ENCODE assay signal across 2 cellular contexts in the genomic region with DNA sequence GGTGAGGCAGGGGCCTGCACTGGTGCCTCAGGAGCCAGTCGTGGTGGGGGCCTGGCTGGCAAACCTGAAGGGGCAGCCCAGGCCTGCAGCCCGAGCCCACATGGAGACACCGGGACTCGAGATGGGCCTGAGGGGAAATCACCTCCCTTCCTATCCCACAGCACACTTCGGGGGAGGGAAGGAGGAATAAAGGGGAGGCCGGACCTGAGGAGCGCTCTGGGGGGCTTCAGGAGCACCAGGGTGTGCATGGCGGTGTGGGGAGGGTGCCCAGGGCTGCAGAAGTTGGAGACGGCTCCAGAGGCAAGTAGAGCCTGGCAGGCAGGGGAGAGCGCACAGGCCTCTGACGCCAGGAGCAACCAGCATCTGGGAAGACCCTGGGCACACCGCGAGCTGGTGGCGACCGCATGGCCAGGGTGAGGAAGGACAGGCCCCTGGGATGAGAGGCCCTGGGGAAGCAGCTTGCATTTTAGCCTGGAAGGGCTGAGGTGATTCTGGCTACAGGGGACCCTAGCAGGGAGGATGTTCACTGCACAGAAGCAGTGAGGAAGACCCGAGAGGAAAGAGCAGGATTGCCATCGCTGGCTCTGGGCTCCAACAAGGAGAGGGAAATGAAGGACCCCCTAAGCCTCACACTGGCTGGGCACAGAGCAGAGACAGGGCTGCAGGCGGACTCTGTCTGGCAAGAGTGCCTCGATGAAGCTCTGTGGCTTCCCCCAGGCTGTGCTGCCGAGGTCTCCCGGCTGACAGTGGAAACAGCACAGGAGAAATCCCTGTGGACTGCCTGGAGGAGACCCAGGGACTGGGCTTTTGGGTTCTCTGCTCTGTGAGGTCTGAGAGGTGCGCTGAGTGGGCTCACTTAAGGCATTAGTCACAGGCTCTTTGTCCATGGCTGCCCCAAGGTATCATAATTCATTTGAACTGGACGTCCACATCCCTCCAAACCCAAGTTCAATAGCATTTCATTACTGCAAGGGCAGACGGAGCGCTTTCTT.
TF ChIP-seq lines count a peak whose summit lies in the region.

No MANE protein-coding gene starts in this region.

TF ChIP-seq in A549, 52 proteins besides CTCF, POLR2A, EP300 and RAD21:
- TF ChIP-seq NR3C1 (IDR thresholded peaks at IDR 0.05), result no peak
- no peak for TF ChIP-seq JUNB (IDR thresholded peaks at IDR 0.05)
- no peak for TF ChIP-seq BHLHE40 (IDR thresholded peaks at IDR 0.05; ENCODE audit: low read depth, low read length)
- TF ChIP-seq, protein P1, sequence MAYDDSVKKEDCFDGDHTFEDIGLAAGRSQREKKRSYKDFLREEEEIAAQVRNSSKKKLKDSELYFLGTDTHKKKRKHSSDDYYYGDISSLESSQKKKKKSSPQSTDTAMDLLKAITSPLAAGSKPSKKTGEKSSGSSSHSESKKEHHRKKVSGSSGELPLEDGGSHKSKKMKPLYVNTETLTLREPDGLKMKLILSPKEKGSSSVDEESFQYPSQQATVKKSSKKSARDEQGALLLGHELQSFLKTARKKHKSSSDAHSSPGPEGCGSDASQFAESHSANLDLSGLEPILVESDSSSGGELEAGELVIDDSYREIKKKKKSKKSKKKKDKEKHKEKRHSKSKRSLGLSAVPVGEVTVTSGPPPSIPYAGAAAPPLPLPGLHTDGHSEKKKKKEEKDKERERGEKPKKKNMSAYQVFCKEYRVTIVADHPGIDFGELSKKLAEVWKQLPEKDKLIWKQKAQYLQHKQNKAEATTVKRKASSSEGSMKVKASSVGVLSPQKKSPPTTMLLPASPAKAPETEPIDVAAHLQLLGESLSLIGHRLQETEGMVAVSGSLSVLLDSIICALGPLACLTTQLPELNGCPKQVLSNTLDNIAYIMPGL (CRISPR knock-in tag; IDR thresholded peaks at IDR 0.05; ENCODE audit: borderline replicate concordance), result no peak
- no peak for TF ChIP-seq CEBPB (IDR thresholded peaks at IDR 0.05)
- no peak for TF ChIP-seq ZFP36 (IDR thresholded peaks at IDR 0.05; ENCODE audit: borderline replicate concordance, partially characterized antibody)
TF ChIP-seq in A549: peak in this region for 0.

TF ChIP-seq in HepG2, 621 proteins besides CTCF, POLR2A, EP300 and RAD21:
- TF ChIP-seq, protein P2, sequence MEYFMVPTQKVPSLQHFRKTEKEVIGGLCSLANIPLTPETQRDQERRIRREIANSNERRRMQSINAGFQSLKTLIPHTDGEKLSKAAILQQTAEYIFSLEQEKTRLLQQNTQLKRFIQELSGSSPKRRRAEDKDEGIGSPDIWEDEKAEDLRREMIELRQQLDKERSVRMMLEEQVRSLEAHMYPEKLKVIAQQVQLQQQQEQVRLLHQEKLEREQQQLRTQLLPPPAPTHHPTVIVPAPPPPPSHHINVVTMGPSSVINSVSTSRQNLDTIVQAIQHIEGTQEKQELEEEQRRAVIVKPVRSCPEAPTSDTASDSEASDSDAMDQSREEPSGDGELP (IDR thresholded peaks at IDR 0.05; ENCODE audit: borderline replicate concordance, low read depth), result no peak
- TF ChIP-seq ZNF589 (CRISPR knock-in tag; conservative IDR thresholded peaks at IDR 0.05) (no peak), ZNF614 (CRISPR knock-in tag; IDR thresholded peaks at IDR 0.05; ENCODE audit: borderline replicate concordance) (no peak), HMG20B (CRISPR knock-in tag; conservative IDR thresholded peaks at IDR 0.05) (no peak), NCOA2 (CRISPR knock-in tag; IDR thresholded peaks at IDR 0.05) (no peak), TBP (CRISPR knock-in tag; IDR thresholded peaks at IDR 0.05) (no peak), ZNF24 (IDR thresholded peaks at IDR 0.05) (no peak), RELA (CRISPR knock-in tag; IDR thresholded peaks at IDR 0.05) (no peak), ZMYM2 (CRISPR knock-in tag; IDR thresholded peaks at IDR 0.05) (no peak), ZNF709 (CRISPR knock-in tag; IDR thresholded peaks at IDR 0.05) (no peak), GFI1 (CRISPR knock-in tag; IDR thresholded peaks at IDR 0.05; ENCODE audit: borderline replicate concordance) (no peak), NR2F6 (IDR thresholded peaks at IDR 0.05) (no peak), NR2F6 (CRISPR knock-in tag; IDR thresholded peaks at IDR 0.05) (no peak), RNF2 (conservative IDR thresholded peaks at IDR 0.05; ENCODE audit: low read depth) (no peak)
- TF ChIP-seq, protein P3, sequence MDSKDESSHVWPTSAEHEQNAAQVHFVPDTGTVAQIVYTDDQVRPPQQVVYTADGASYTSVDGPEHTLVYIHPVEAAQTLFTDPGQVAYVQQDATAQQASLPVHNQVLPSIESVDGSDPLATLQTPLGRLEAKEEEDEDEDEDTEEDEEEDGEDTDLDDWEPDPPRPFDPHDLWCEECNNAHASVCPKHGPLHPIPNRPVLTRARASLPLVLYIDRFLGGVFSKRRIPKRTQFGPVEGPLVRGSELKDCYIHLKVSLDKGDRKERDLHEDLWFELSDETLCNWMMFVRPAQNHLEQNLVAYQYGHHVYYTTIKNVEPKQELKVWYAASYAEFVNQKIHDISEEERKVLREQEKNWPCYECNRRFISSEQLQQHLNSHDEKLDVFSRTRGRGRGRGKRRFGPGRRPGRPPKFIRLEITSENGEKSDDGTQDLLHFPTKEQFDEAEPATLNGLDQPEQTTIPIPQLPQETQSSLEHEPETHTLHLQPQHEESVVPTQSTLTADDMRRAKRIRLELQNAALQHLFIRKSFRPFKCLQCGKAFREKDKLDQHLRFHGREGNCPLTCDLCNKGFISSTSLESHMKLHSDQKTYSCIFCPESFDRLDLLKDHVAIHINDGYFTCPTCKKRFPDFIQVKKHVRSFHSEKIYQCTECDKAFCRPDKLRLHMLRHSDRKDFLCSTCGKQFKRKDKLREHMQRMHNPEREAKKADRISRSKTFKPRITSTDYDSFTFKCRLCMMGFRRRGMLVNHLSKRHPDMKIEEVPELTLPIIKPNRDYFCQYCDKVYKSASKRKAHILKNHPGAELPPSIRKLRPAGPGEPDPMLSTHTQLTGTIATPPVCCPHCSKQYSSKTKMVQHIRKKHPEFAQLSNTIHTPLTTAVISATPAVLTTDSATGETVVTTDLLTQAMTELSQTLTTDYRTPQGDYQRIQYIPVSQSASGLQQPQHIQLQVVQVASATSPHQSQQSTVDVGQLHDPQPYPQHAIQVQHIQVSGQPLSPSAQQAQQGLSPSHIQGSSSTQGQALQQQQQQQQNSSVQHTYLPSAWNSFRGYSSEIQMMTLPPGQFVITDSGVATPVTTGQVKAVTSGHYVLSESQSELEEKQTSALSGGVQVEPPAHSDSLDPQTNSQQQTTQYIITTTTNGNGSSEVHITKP (CRISPR knock-in tag; IDR thresholded peaks at IDR 0.05; ENCODE audit: low read depth), result no peak
- TF ChIP-seq, protein P4, sequence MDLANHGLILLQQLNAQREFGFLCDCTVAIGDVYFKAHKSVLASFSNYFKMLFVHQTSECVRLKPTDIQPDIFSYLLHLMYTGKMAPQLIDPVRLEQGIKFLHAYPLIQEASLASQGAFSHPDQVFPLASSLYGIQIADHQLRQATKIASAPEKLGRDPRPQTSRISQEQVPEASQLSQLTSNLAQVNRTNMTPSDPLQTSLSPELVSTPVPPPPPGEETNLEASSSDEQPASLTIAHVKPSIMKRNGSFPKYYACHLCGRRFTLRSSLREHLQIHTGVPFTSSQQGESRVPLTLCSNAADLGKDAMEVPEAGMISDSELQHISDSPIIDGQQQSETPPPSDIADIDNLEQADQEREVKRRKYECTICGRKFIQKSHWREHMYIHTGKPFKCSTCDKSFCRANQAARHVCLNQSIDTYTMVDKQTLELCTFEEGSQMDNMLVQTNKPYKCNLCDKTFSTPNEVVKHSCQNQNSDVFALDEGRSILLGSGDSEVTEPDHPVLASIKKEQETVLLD (CRISPR knock-in tag; IDR thresholded peaks at IDR 0.05; ENCODE audit: low read depth), result no peak
- TF ChIP-seq, protein P5, sequence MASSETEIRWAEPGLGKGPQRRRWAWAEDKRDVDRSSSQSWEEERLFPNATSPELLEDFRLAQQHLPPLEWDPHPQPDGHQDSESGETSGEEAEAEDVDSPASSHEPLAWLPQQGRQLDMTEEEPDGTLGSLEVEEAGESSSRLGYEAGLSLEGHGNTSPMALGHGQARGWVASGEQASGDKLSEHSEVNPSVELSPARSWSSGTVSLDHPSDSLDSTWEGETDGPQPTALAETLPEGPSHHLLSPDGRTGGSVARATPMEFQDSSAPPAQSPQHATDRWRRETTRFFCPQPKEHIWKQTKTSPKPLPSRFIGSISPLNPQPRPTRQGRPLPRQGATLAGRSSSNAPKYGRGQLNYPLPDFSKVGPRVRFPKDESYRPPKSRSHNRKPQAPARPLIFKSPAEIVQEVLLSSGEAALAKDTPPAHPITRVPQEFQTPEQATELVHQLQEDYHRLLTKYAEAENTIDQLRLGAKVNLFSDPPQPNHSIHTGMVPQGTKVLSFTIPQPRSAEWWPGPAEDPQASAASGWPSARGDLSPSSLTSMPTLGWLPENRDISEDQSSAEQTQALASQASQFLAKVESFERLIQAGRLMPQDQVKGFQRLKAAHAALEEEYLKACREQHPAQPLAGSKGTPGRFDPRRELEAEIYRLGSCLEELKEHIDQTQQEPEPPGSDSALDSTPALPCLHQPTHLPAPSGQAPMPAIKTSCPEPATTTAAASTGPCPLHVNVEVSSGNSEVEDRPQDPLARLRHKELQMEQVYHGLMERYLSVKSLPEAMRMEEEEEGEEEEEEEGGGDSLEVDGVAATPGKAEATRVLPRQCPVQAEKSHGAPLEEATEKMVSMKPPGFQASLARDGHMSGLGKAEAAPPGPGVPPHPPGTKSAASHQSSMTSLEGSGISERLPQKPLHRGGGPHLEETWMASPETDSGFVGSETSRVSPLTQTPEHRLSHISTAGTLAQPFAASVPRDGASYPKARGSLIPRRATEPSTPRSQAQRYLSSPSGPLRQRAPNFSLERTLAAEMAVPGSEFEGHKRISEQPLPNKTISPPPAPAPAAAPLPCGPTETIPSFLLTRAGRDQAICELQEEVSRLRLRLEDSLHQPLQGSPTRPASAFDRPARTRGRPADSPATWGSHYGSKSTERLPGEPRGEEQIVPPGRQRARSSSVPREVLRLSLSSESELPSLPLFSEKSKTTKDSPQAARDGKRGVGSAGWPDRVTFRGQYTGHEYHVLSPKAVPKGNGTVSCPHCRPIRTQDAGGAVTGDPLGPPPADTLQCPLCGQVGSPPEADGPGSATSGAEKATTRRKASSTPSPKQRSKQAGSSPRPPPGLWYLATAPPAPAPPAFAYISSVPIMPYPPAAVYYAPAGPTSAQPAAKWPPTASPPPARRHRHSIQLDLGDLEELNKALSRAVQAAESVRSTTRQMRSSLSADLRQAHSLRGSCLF (CRISPR knock-in tag; IDR thresholded peaks at IDR 0.05; ENCODE audit: borderline replicate concordance), result no peak
- TF ChIP-seq, protein P6, sequence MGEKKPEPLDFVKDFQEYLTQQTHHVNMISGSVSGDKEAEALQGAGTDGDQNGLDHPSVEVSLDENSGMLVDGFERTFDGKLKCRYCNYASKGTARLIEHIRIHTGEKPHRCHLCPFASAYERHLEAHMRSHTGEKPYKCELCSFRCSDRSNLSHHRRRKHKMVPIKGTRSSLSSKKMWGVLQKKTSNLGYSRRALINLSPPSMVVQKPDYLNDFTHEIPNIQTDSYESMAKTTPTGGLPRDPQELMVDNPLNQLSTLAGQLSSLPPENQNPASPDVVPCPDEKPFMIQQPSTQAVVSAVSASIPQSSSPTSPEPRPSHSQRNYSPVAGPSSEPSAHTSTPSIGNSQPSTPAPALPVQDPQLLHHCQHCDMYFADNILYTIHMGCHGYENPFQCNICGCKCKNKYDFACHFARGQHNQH (CRISPR knock-in tag; IDR thresholded peaks at IDR 0.05), result no peak
- TF ChIP-seq, protein P7, sequence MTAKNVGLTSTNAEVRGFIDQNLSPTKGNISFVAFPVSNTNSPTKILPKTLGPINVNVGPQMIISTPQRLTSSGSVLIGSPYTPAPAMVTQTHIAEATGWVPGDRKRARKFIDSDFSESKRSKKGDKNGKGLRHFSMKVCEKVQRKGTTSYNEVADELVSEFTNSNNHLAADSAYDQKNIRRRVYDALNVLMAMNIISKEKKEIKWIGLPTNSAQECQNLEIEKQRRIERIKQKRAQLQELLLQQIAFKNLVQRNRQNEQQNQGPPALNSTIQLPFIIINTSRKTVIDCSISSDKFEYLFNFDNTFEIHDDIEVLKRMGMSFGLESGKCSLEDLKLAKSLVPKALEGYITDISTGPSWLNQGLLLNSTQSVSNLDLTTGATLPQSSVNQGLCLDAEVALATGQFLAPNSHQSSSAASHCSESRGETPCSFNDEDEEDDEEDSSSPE (CRISPR knock-in tag; IDR thresholded peaks at IDR 0.05), result no peak
- TF ChIP-seq, protein P8, sequence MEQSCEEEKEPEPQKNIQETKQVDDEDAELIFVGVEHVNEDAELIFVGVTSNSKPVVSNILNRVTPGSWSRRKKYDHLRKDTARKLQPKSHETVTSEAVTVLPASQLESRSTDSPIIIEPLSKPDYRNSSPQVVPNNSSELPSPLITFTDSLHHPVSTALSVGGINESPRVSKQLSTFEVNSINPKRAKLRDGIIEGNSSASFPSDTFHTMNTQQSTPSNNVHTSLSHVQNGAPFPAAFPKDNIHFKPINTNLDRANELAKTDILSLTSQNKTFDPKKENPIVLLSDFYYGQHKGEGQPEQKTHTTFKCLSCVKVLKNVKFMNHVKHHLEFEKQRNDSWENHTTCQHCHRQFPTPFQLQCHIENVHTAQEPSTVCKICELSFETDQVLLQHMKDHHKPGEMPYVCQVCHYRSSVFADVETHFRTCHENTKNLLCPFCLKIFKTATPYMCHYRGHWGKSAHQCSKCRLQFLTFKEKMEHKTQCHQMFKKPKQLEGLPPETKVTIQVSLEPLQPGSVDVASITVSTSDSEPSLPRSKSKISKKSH (CRISPR knock-in tag; IDR thresholded peaks at IDR 0.05; ENCODE audit: borderline replicate concordance), result no peak
